In the genomic region with DNA sequence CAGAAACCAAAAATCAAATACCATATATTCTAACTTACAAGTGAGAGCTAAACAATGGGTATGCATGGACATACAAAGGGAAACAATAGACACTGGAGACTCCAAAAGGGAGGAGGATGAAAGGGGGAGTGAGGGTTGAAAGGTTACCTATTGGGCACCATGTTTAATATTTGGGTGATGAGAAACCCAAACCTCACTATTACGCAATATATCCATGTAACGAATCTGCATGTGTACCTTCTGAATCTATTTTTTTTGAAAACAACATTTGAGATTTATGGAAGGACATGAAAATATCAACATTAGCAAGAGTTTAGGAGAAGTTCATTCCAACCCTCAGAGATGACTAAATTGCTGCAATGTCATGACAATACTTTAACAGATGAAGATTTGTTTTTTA, we compare ENCODE assay signal across 22 cellular contexts.
DNase-seq lines count a peak whose midpoint lies in the region; ATAC-seq, FAIRE-seq and TF ChIP-seq lines count a peak whose summit lies in the region.
"Had no signal": no experiment of that assay in that cellular context is flagged by ENCODE, and none has a peak within 500 bp of the region (broad histone marks: within the 10 kb centered on the region; RNA-seq: fewer than 3 reads in every experiment).

No MANE protein-coding gene starts in this region.

- ATAC-seq in A549 (no peak), IMR-90 (ENCODE audit: low read depth) (no peak), GM21619 (IDR thresholded peaks at IDR 0.05; ENCODE audit: unreplicated experiment) (no peak)
- ATAC-seq: CD8-positive, alpha-beta T cell had no signal

- no peak overlapping the region for H3K9ac ChIP-seq in IMR-90 (ENCODE audit: low read depth, low read length)
- no peak overlapping the region for H3K9ac ChIP-seq in Karpas-422 (ENCODE audit: low read length)
- H3K9ac ChIP-seq in H1 (replicated peaks in 1 of 4; ENCODE audit: extremely low read depth in 1 of 4, low read depth in 3 of 4, low read length in 3 of 4) = no peak overlapping the region
- H3K9ac ChIP-seq: BLaER1 treated with 17β-estradiol and CSF1 and Interleukin-3, amounts not matched to agents 10 nM and 100 nM had no signal

- DNase-seq in A549 (ENCODE audit: low read depth in 1 of 2, low spot score in 1 of 2) (no peak), IMR-90 (no peak), Karpas-422 (peak; percentile 2), H1 (ENCODE audit: low read depth in 1 of 2, low spot score in 2 of 2) (no peak)
- no peak for DNase-seq in stimulated activated CD4-positive, alpha-beta T cell treated with anti-CD3 and anti-CD28 coated beads, Interleukin-12 subunit alpha, Interleukin-12 subunit beta, amount 100 ng/mL, for 4 hours
- no peak for DNase-seq in activated T-cell treated with anti-CD3 and anti-CD28 coated beads, Interleukin-2, amount 50 U/mL, for 1 hour
- no peak for DNase-seq in activated naive CD4-positive, alpha-beta T cell treated with Interleukin-2 at 50 U/mL for 16 hours
- DNase-seq: 8988T; Caco-2; Calu3; CD4-positive, alpha-beta T cell; CD8-positive, alpha-beta T cell; DMS79 treated with DMSO at 0.1 percent for 48 hours; GF-D8 had no signal

- in situ Hi-C loops in IMR-90 (cut with MboI; ENCODE audit: low sequenced_read_pairs) = no loop called here

- H2BK12ac ChIP-seq in H1 (ENCODE audit: low read depth, low read length) = no peak overlapping the region

- H3K4me1 ChIP-seq in A549 (no peaks in the 10 kb centered on the region), IMR-90 (ENCODE audit: control insufficient read depth, insufficient read depth, low read length) (no peaks in the 10 kb centered on the region), Karpas-422 (ENCODE audit: low read length) (peaks cover 7% of the 10 kb centered on the region), H1 (replicated peaks in 1 of 4; ENCODE audit: control insufficient read depth in 3 of 4, insufficient read depth in 4 of 4, low read length in 3 of 4) (no peaks in the 10 kb centered on the region)
- H3K4me1 ChIP-seq: Caco-2 had no signal

- no peak overlapping the region for H2AK9ac ChIP-seq in IMR-90 (replicated peaks; ENCODE audit: low read depth, low read length, poor library complexity)

- TF ChIP-seq EP300 in A549 (IDR thresholded peaks at IDR 0.05) (no peak), H1 (IDR thresholded peaks at IDR 0.05; ENCODE audit: borderline replicate concordance in 1 of 2, low read depth in 2 of 2, low read length in 2 of 2) (no peak)

- H3K4me3 ChIP-seq in A549 (no peak overlapping the region), IMR-90 (ENCODE audit: insufficient read depth, low read depth, low read length) (no peak overlapping the region), Karpas-422 (ENCODE audit: low read length) (no peak overlapping the region), H1 (ENCODE audit: extremely low read depth in 1 of 4, insufficient read depth in 2 of 4, low read depth in 3 of 4, low read length in 4 of 4) (no peak overlapping the region)
- H3K4me3 ChIP-seq: BLaER1 treated with 17β-estradiol and CSF1 and Interleukin-3, amounts not matched to agents 10 nM and 100 nM had no signal

- H3K27me3 ChIP-seq in IMR-90 (ENCODE audit: control insufficient read depth, insufficient read depth, low read length) (no peaks in the 10 kb centered on the region), Karpas-422 (ENCODE audit: low read length) (no peaks in the 10 kb centered on the region), H1 (replicated peaks in 1 of 4; ENCODE audit: control insufficient read depth in 3 of 4, extremely low read depth in 1 of 4, insufficient read depth in 3 of 4, low read length in 3 of 4) (no peaks in the 10 kb centered on the region)
- H3K27me3 ChIP-seq: BLaER1 treated with 17β-estradiol and CSF1 and Interleukin-3, amounts not matched to agents 10 nM and 100 nM had no signal

- H2BK20ac ChIP-seq in IMR-90 (ENCODE audit: low read depth, low read length) = no peak overlapping the region
- no peak overlapping the region for H2BK20ac ChIP-seq in H1 (ENCODE audit: low read length)

- TF ChIP-seq POLR2A in A549 (IDR thresholded peaks at IDR 0.05; ENCODE audit: low read length) (no peak), IMR-90 (IDR thresholded peaks at IDR 0.05; ENCODE audit: low read depth, low read length) (no peak), H1 (IDR thresholded peaks at IDR 0.05; ENCODE audit: control extremely low read depth in 1 of 2, low read depth in 2 of 2, low read length in 2 of 2) (no peak)

- H4K8ac ChIP-seq in IMR-90 (ENCODE audit: low read depth in 2 of 2, low read length in 2 of 2) (no peak overlapping the region), H1 (ENCODE audit: extremely low read depth, insufficient read depth, low read length) (no peak overlapping the region)

- H3K27ac ChIP-seq in A549 (no peak overlapping the region), IMR-90 (ENCODE audit: insufficient read depth, low read length) (no peak overlapping the region), Karpas-422 (ENCODE audit: low read length) (no peak overlapping the region), H1 (ENCODE audit: low read depth, low read length) (no peak overlapping the region)
- H3K27ac ChIP-seq: BLaER1 treated with 17β-estradiol and CSF1 and Interleukin-3, amounts not matched to agents 10 nM and 100 nM; C4-2B had no signal

- TF ChIP-seq CTCF in A549 (IDR thresholded peaks at IDR 0.05) = no peak
- no peak for TF ChIP-seq CTCF in IMR-90 (conservative IDR thresholded peaks at IDR 0.05; ENCODE audit: low read depth, low read length)
- no peak for TF ChIP-seq CTCF in H1 (IDR thresholded peaks at IDR 0.05; ENCODE audit: control extremely low read depth in 1 of 3, insufficient read depth in 1 of 3, low read depth in 1 of 3, low read length in 3 of 3)

- H3K79me2 ChIP-seq in Karpas-422 (ENCODE audit: low read length) = no peaks in the 10 kb centered on the region
- no peaks in the 10 kb centered on the region for H3K79me2 ChIP-seq in H1 (ENCODE audit: control insufficient read depth in 1 of 2, insufficient read depth in 2 of 2, low read length in 2 of 2)

- H3K14ac ChIP-seq in IMR-90 (replicated peaks; ENCODE audit: low read depth, low read length) (no peak overlapping the region), H1 (ENCODE audit: insufficient read length) (no peak overlapping the region)

- H3K36me3 ChIP-seq in IMR-90 (ENCODE audit: control insufficient read depth, insufficient read depth, low read length) (no peaks in the 10 kb centered on the region), Karpas-422 (ENCODE audit: insufficient read depth, low read length) (no peaks in the 10 kb centered on the region), H1 (ENCODE audit: control insufficient read depth in 2 of 4, insufficient read depth in 4 of 4, low read length in 3 of 4) (no peaks in the 10 kb centered on the region)
- H3K36me3 ChIP-seq: BLaER1 treated with 17β-estradiol and CSF1 and Interleukin-3, amounts not matched to agents 10 nM and 100 nM had no signal

- no peaks in the 10 kb centered on the region for H4K20me1 ChIP-seq in IMR-90 (ENCODE audit: insufficient read depth, low read length)
- no peaks in the 10 kb centered on the region for H4K20me1 ChIP-seq in Karpas-422 (ENCODE audit: insufficient read depth, low read depth, low read length)
- no peaks in the 10 kb centered on the region for H4K20me1 ChIP-seq in H1 (replicated peaks in 1 of 2; ENCODE audit: control insufficient read depth in 1 of 2, insufficient read depth in 2 of 2, low read length in 2 of 2)
- H4K20me1 ChIP-seq: BLaER1 treated with 17β-estradiol and CSF1 and Interleukin-3, amounts not matched to agents 10 nM and 100 nM had no signal

- no peak overlapping the region for H2BK5ac ChIP-seq in IMR-90 (ENCODE audit: low read depth, low read length, poor library complexity, severe bottlenecking)
- H2BK5ac ChIP-seq in H1 (ENCODE audit: low read depth, low read length) = no peak overlapping the region

- H3K79me1 ChIP-seq in IMR-90 (ENCODE audit: low read depth in 1 of 2, low read length in 2 of 2) = no peaks in the 10 kb centered on the region
- H3K79me1 ChIP-seq in H1 (ENCODE audit: low read depth, low read length) = no peaks in the 10 kb centered on the region

- H3K56ac ChIP-seq in IMR-90 (ENCODE audit: extremely low read depth, insufficient read depth, low read length) (no peak overlapping the region), H1 (replicated peaks; ENCODE audit: insufficient read length, low read depth, low read length) (no peak overlapping the region)

- dilution Hi-C loops in IMR-90 (cut with HindIII; ENCODE audit: low sequenced_read_pairs, unreplicated experiment) = no loop called here

- no peak overlapping the region for H4K5ac ChIP-seq in IMR-90 (ENCODE audit: low read depth, low read length)
- H4K5ac ChIP-seq in H1 (ENCODE audit: insufficient read length, low read depth, low read length) = no peak overlapping the region

- TF ChIP-seq RAD21 in A549 (conservative IDR thresholded peaks at IDR 0.05 in 1 of 2, IDR thresholded peaks at IDR 0.05 in 1 of 2) = no peak
- no peak for TF ChIP-seq RAD21 in IMR-90 (IDR thresholded peaks at IDR 0.05; ENCODE audit: low read length)
- no peak for TF ChIP-seq RAD21 in H1 (IDR thresholded peaks at IDR 0.05 in 1 of 2, conservative IDR thresholded peaks at IDR 0.05 in 1 of 2; ENCODE audit: low read depth in 2 of 2, low read length in 2 of 2)

- H3K9me3 ChIP-seq in A549 = no peaks in the 10 kb centered on the region
- H3K9me3 ChIP-seq in IMR-90 (ENCODE audit: control insufficient read depth, insufficient read depth, low read length) = no peaks in the 10 kb centered on the region; the same call in 1 of the 2 replicates
- no peaks in the 10 kb centered on the region for H3K9me3 ChIP-seq in Karpas-422 (ENCODE audit: low read length)
- H3K9me3 ChIP-seq in H1 (ENCODE audit: insufficient read depth in 2 of 2, low read depth in 1 of 2, low read length in 1 of 2) = no peaks in the 10 kb centered on the region
- H3K9me3 ChIP-seq: BLaER1 treated with 17β-estradiol and CSF1 and Interleukin-3, amounts not matched to agents 10 nM and 100 nM; Caco-2 had no signal

- H3K9me1 ChIP-seq in IMR-90 (ENCODE audit: insufficient read depth, low read length) = no peaks in the 10 kb centered on the region

- no TSS peak for BruUV-seq in IMR-90 (replicated peaks; lab: Mats Ljungman, UMichigan)

- H3K9me2 ChIP-seq in Karpas-422 (replicated peaks; ENCODE audit: insufficient read depth, low read length) = no peaks in the 10 kb centered on the region

- H3K23ac ChIP-seq in IMR-90 (ENCODE audit: low read depth, low read length) (no peak overlapping the region), H1 (ENCODE audit: insufficient read length) (no peak overlapping the region)

- intact Hi-C loops in IMR-90 (cut with micrococcal nuclease) = no loop called here

- no peak overlapping the region for H4K91ac ChIP-seq in IMR-90 (ENCODE audit: insufficient read depth, low read depth, low read length)
- no peak overlapping the region for H4K91ac ChIP-seq in H1 (replicated peaks; ENCODE audit: insufficient read length, low read length)

- WGBS in A549 (ENCODE audit: missing lambda C conversion rate) = 59% methylated on average over 2 of the region's 2 CpGs
- WGBS in IMR-90 (ENCODE audit: extremely low coverage in 2 of 2, insufficient read length in 1 of 2), 2 experiments = no CpG with 5 or more reads among the region's 2 CpGs
- 92% methylated on average over 2 of the region's 2 CpGs; no CpG with 5 or more reads in 1 of the 2 experiments for WGBS in H1 (ENCODE audit: extremely low coverage in 1 of 2, insufficient coverage in 1 of 2, insufficient read length in 1 of 2, insufficient replicate concordance in 2 of 2, low coverage in 1 of 2, low lambda C conversion rate in 2 of 2, missing lambda C conversion rate in 1 of 2), 2 experiments

- FAIRE-seq in A549 (lab: Jason Lieb, UNC) = no peak
- FAIRE-seq in H1 (lab: Jason Lieb, UNC) = no peak
- FAIRE-seq: A204.1, D721Med, G401.6, GM12891, GM19239 had no signal

- H2BK15ac ChIP-seq in IMR-90 (ENCODE audit: low read depth, low read length) (no peak overlapping the region), H1 (ENCODE audit: low read length) (no peak overlapping the region)

- H3K4me2 ChIP-seq in A549 (no peak overlapping the region), IMR-90 (ENCODE audit: low read depth, low read length) (no peak overlapping the region), Karpas-422 (ENCODE audit: low read depth, low read length, poor library complexity, severe bottlenecking) (no peak overlapping the region), H1 (ENCODE audit: insufficient read depth in 1 of 2, low read depth in 2 of 2, low read length in 2 of 2) (no peak overlapping the region)
- H3K4me2 ChIP-seq: BLaER1 treated with 17β-estradiol and CSF1 and Interleukin-3, amounts not matched to agents 10 nM and 100 nM had no signal

- H2AK5ac ChIP-seq in IMR-90 (ENCODE audit: low read depth, low read length) (no peak overlapping the region), H1 (ENCODE audit: low read depth, low read length) (no peak overlapping the region)

- H3K23me2 ChIP-seq in H1 (ENCODE audit: low read depth, low read length) = no peaks in the 10 kb centered on the region

- H3K4ac ChIP-seq in IMR-90 (ENCODE audit: low read depth, low read length) = no peak overlapping the region
- H3K4ac ChIP-seq in H1 (replicated peaks; ENCODE audit: insufficient read length, low read depth, low read length) = no peak overlapping the region

- CTCF ChIA-PET in A549 (lab: Yijun Ruan, JAX) (no interaction called here), IMR-90 (lab: Yijun Ruan, JAX) (no interaction called here), H1 (lab: Charles Lee; ENCODE audit: partially characterized antibody) (interaction anchor here (1.4 kb wide), 1 partner anchor 13 kb away, joined by 4 read pairs; no protein-coding TSS in a partner anchor)

- POLR2A ChIA-PET in A549 (lab: Yijun Ruan, JAX) = no interaction called here
- POLR2A ChIA-PET in IMR-90 (lab: Charles Lee; ENCODE audit: unreplicated experiment) = no interaction called here
- POLR2A ChIA-PET in H1 (lab: Charles Lee; ENCODE audit: partially characterized antibody) = no interaction called here

- H2AFZ ChIP-seq in IMR-90 (replicated peaks; ENCODE audit: low read length, poor library complexity) (no peak overlapping the region), Karpas-422 (ENCODE audit: low read length) (no peak overlapping the region), H1 (ENCODE audit: low read length) (no peak overlapping the region)

- no peak overlapping the region for H3K18ac ChIP-seq in IMR-90 (ENCODE audit: low read depth, low read length)
- no peak overlapping the region for H3K18ac ChIP-seq in H1 (ENCODE audit: extremely low read depth, low read length)

- H2BK120ac ChIP-seq in IMR-90 (ENCODE audit: low read depth, low read length) (no peak overlapping the region), H1 (replicated peaks; ENCODE audit: low read depth, low read length) (no peak overlapping the region)

Comparison
In these comparisons a context has a peak if more than half of its experiments do, and no peak if none do; other contexts are left out.
1. Of the 18 proteins assayed by ChIP-seq in both H1 and A549: peak only in H1: none; only in A549: none; in both: CEBPB; in neither: 17.